ENCODE assay signal across 27 cellular contexts in the genomic region with DNA sequence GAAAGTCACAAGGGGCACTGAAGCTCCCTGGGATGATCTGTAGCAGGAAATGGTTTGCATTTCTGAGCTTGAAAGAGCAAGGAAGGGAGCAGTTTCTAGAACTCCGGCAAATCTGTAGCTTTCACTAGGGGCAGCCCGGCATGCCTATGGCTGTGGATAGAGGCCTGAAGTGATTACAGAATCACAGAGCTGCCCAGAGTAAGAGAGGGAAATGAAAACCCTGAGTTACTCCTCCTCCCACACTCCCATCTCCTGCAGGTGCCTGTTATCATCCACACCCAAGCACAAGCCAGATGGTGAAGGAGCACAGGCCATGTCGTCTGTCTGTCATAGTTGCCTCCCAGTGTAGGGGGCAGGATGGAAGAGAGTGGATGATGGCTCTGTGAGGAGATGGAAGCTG. TPM values are rescaled to one million over a fixed set of nuclear protein-coding genes. Genes with fewer than 3 reads are reported as not detected.
A peak's percentile ranks its signal among the peaks of the same experiment; 100 is the strongest.
DNase-seq lines count a peak whose midpoint lies in the region; ATAC-seq, FAIRE-seq and TF ChIP-seq lines count a peak whose summit lies in the region.
"Had no signal": no experiment of that assay in that cellular context is flagged by ENCODE, and none has a peak within 500 bp of the region (broad histone marks: within the 10 kb centered on the region; RNA-seq: fewer than 3 reads in every experiment).

No MANE protein-coding gene starts in this region.

- H3K79me2 ChIP-seq in GM23338 (replicated peaks; ENCODE audit: insufficient read depth) (no peaks in the 10 kb centered on the region), OCI-LY3 (ENCODE audit: low read length) (no peaks in the 10 kb centered on the region)
- H3K79me2 ChIP-seq: parathyroid adenoma had no signal

- 0 out of 2 replicates have a peak, but pooled peaks cover 4% of the 10 kb centered on the region for H3K27me3 ChIP-seq in GM23338 (ENCODE audit: insufficient read depth)
- H3K27me3 ChIP-seq in OCI-LY3 (ENCODE audit: low read depth, low read length), result no peaks in the 10 kb centered on the region
- H3K27me3 ChIP-seq in small intestine (ENCODE audit: control insufficient read depth in 2 of 2, insufficient read depth in 2 of 2, low read length in 2 of 2), result no peaks in the 10 kb centered on the region
- peaks cover 0 to 12% of the 10 kb centered on the region in 2 donors for H3K27me3 ChIP-seq in left lung
- H3K27me3 ChIP-seq in Caco-2 (replicated peaks; ENCODE audit: control insufficient read depth, insufficient read depth, low read length), result no peaks in the 10 kb centered on the region
- H3K27me3 ChIP-seq: body of pancreas, MG63, right atrium auricular region, upper lobe of left lung had no signal

- 31 to 63% (median 50%) methylated on average over 2 to 3 of the region's 3 CpGs for WGBS in small intestine, 3 donors

- H3K9me3 ChIP-seq in OCI-LY3 (ENCODE audit: insufficient read depth, low read length) (no peaks in the 10 kb centered on the region), small intestine (ENCODE audit: control insufficient read depth, low read depth) (no peaks in the 10 kb centered on the region), left lung (no peaks in the 10 kb centered on the region), Caco-2 (no peaks in the 10 kb centered on the region)
- H3K9me3 ChIP-seq: body of pancreas, MG63, right atrium auricular region, upper lobe of left lung had no signal

- no peaks in the 10 kb centered on the region; the same call in 2 of the 3 replicates for H3K36me3 Mint-ChIP-seq in GM23338 (ENCODE audit: low read depth)
- H3K36me3 Mint-ChIP-seq in Caco-2 (ENCODE audit: insufficient read depth, unreplicated experiment), result no peaks in the 10 kb centered on the region

- peaks cover 30% of the 10 kb centered on the region for H3K27me3 Mint-ChIP-seq in GM23338 (ENCODE audit: insufficient read depth, low read depth, poor library complexity)
- peaks cover 6% of the 10 kb centered on the region for H3K27me3 Mint-ChIP-seq in Caco-2 (ENCODE audit: insufficient read depth, unreplicated experiment)
- H3K27me3 Mint-ChIP-seq: activated CD4-positive, alpha-beta T cell treated with anti-CD3 and anti-CD28 coated beads for 36 hours had no signal

- H3K36me3 ChIP-seq in GM23338 (ENCODE audit: insufficient read depth) (no peaks in the 10 kb centered on the region), OCI-LY3 (replicated peaks; ENCODE audit: low read depth, low read length) (no peaks in the 10 kb centered on the region), small intestine (ENCODE audit: control insufficient read depth in 2 of 2, insufficient read depth in 2 of 2, low read length in 2 of 2) (no peaks in the 10 kb centered on the region), left lung (no peaks in the 10 kb centered on the region), Caco-2 (ENCODE audit: control insufficient read depth, insufficient read depth, low read length) (no peaks in the 10 kb centered on the region)
- H3K36me3 ChIP-seq: MG63, right atrium auricular region, upper lobe of left lung had no signal

- H3K4me1 ChIP-seq in GM23338 (ENCODE audit: insufficient read depth) (peaks cover 41% of the 10 kb centered on the region), OCI-LY3 (ENCODE audit: low read length) (peaks cover 19% of the 10 kb centered on the region), small intestine (ENCODE audit: control insufficient read depth in 2 of 2, insufficient read depth in 1 of 2, low read depth in 1 of 2, low read length in 1 of 2) (no peaks in the 10 kb centered on the region), left lung (peaks cover 0 to 6% of the 10 kb centered on the region in 2 donors), Caco-2 (no peaks in the 10 kb centered on the region)
- H3K4me1 ChIP-seq: body of pancreas, parathyroid adenoma had no signal

- DNase-seq in GM23338 (ENCODE audit: low spot score) (peak; percentile 34), ecto neural progenitor cell (ENCODE audit: low spot score) (peak; percentile 28), small intestine (peak; percentile 24), left lung (no peak), Caco-2 (no peak), HTR-8/SVneo (ENCODE audit: insufficient read length, low spot score) (no peak)
- DNase-seq: activated CD4-positive, alpha-beta T cell treated with anti-CD3 and anti-CD28 coated beads for 36 hours; activated naive CD4-positive, alpha-beta T cell; activated T-cell treated with anti-CD3 and anti-CD28 coated beads, Interleukin-2, amount 50 U/mL, for 4 hours; body of pancreas; cerebellar nuclear complex; DND-41; KG1; MG63; NCI-H2081; NCI-H345; T-helper 17 cell; upper lobe of left lung had no signal

- H3K9me3 Mint-ChIP-seq in GM23338 (peaks cover 3% of the 10 kb centered on the region; the same call in 2 of the 3 replicates), Caco-2 (ENCODE audit: unreplicated experiment) (no peaks in the 10 kb centered on the region)
- H3K9me3 Mint-ChIP-seq: activated T-cell treated with anti-CD3 and anti-CD28 coated beads, Interleukin-2, amount 50 U/mL, for 4 hours; memory B cell; neural crest cell had no signal

- POLR2A ChIA-PET in Caco-2 (lab: Charles Lee), result no interaction called here

- H3K4me3 ChIP-seq in GM23338 (no peak overlapping the region), OCI-LY3 (ENCODE audit: low read length) (no peak overlapping the region), small intestine (ENCODE audit: low read depth in 1 of 2, low read length in 2 of 2) (no peak overlapping the region), left lung (no peak overlapping the region), Caco-2 (ENCODE audit: low read depth, low read length) (no peak overlapping the region)
- H3K4me3 ChIP-seq: body of pancreas, GM12878, MG63, right atrium auricular region, upper lobe of left lung had no signal

- ATAC-seq in GM23338 (no peak), left lung (no peak)
- ATAC-seq: activated CD4-positive, alpha-beta T cell treated with anti-CD3 and anti-CD28 coated beads for 36 hours; activated T-cell treated with anti-CD3 and anti-CD28 coated beads, Interleukin-2, amount 50 U/mL, for 4 hours; body of pancreas; GM12878; SK-N-SH treated with all-trans-retinoic acid at 6 μM for 48 hours; T-helper 17 cell had no signal

- H3K27ac Mint-ChIP-seq in GM23338 (peak overlapping the region; percentile 62), Caco-2 (ENCODE audit: unreplicated experiment) (no peak overlapping the region)
- H3K27ac Mint-ChIP-seq: activated CD4-positive, alpha-beta T cell treated with anti-CD3 and anti-CD28 coated beads for 36 hours; memory B cell had no signal

- no peaks in the 10 kb centered on the region for H3F3A ChIP-seq in GM23338 (replicated peaks; ENCODE audit: low read depth)

- no peak for TF ChIP-seq CTCF in GM23338 (conservative IDR thresholded peaks at IDR 0.05; ENCODE audit: low read depth in 2 of 2)
- TF ChIP-seq CTCF in OCI-LY3 (IDR thresholded peaks at IDR 0.05; ENCODE audit: low read depth, low read length), result no peak
- TF ChIP-seq CTCF in left lung (IDR thresholded peaks at IDR 0.05), result no peak
- no peak for TF ChIP-seq CTCF in Caco-2 (IDR thresholded peaks at IDR 0.05; ENCODE audit: insufficient read depth in 1 of 2, low read depth in 1 of 2, low read length in 1 of 2, severe bottlenecking in 1 of 2, unreplicated experiment in 1 of 2)

- H3K4me1 Mint-ChIP-seq in GM23338, result peaks cover 56% of the 10 kb centered on the region
- H3K4me1 Mint-ChIP-seq in Caco-2 (ENCODE audit: low read depth, unreplicated experiment), result no peaks in the 10 kb centered on the region
- H3K4me1 Mint-ChIP-seq: memory B cell had no signal

- peaks cover 12% of the 10 kb centered on the region for H3K9me2 ChIP-seq in GM23338 (ENCODE audit: insufficient read depth)

- intact Hi-C loops in left lung (cut with DNase I), result no loop called here
- intact Hi-C loops in Caco-2 (cut with micrococcal nuclease; ENCODE audit: unreplicated experiment), result no loop called here

- FAIRE-seq in small intestine (lab: Jason Lieb, UNC) (no peak), HTR-8/SVneo (lab: Jason Lieb, UNC) (no peak)
- FAIRE-seq: GM12878, H54 had no signal

- no TSS peak for BruUV-seq in Caco-2 (replicated peaks; lab: Mats Ljungman, UMichigan)

- H2AFZ ChIP-seq in GM23338 (no peak overlapping the region), OCI-LY3 (ENCODE audit: low read depth, low read length) (0 out of 2 replicates have a peak overlapping the region, but pooled peaks have one; percentile 30)
- H2AFZ ChIP-seq: parathyroid adenoma had no signal

- no peaks in the 10 kb centered on the region for H4K20me1 ChIP-seq in GM23338 (replicated peaks; ENCODE audit: insufficient read depth)
- no peaks in the 10 kb centered on the region for H4K20me1 ChIP-seq in OCI-LY3 (ENCODE audit: insufficient read depth, low read length)

- H3K4me2 ChIP-seq in GM23338, result peak overlapping the region; percentile 13
- H3K4me2 ChIP-seq in OCI-LY3 (ENCODE audit: low read length), result no peak overlapping the region

- H3K9ac ChIP-seq in OCI-LY3 (ENCODE audit: low read length), result no peak overlapping the region
- H3K9ac ChIP-seq: parathyroid adenoma had no signal

- CTCF ChIA-PET in Caco-2 (lab: Charles Lee), result no interaction called here

- H3K4me3 Mint-ChIP-seq in GM23338, result no peak overlapping the region; the same call in 2 of the 3 replicates
- H3K4me3 Mint-ChIP-seq in Caco-2 (ENCODE audit: unreplicated experiment), result no peak overlapping the region
- H3K4me3 Mint-ChIP-seq: activated CD4-positive, alpha-beta T cell treated with anti-CD3 and anti-CD28 coated beads for 36 hours; activated T-cell treated with anti-CD3 and anti-CD28 coated beads, Interleukin-2, amount 50 U/mL, for 4 hours; memory B cell; T-helper 17 cell had no signal

- H3K27ac ChIP-seq in GM23338 (ENCODE audit: low read depth), result peak overlapping the region; percentile 86
- no peak overlapping the region for H3K27ac ChIP-seq in OCI-LY3 (ENCODE audit: low read length)
- no peak overlapping the region for H3K27ac ChIP-seq in small intestine (ENCODE audit: low read depth in 1 of 2, low read length in 1 of 2)
- H3K27ac ChIP-seq in left lung, result no peak overlapping the region
- H3K27ac ChIP-seq: body of pancreas, C4-2B, parathyroid adenoma, right atrium auricular region, upper lobe of left lung had no signal

TF ChIP-seq in GM23338, 12 proteins besides CTCF, POLR2A, EP300 and RAD21 (continues in another document):
- TF ChIP-seq ZNF114 (CRISPR knock-in tag; IDR thresholded peaks at IDR 0.05) (no peak), POLR2AphosphoS5 (IDR thresholded peaks at IDR 0.05; ENCODE audit: low read depth) (no peak)

RNA-seq across cellular contexts. Expression of gene HLA-F, which starts 37.1 kb away (rescaled TPM):
- total RNA-seq in GM23338 (2014; rRNA removed; shearing (Covaris generic)), result 4.4 and 4.8 TPM in 2 replicates
- polyA plus RNA-seq in GM23338 (2016; fragmentation: Nextera tagmentation; extraction: Ambion mirVana) (10.4 and 11.6 TPM in 2 replicates), small intestine (100 to 1,000 TPM; 161 to 564 (median 244) TPM)
- total RNA-seq in left lung (100 to 1,000 TPM in 1 of 2 donors, 10 to 100 TPM in 1; 98.3 to 197 TPM), Caco-2 (2022) (4.4 and 4.7 TPM in 2 replicates)

Comparison
In these comparisons a context has a peak if more than half of its experiments do, and no peak if none do; other contexts are left out.
1. DNase-seq: peak in GM23338 (single experiment), ecto neural progenitor cell (single experiment) and small intestine (single experiment); none in left lung (0 of 2), Caco-2 (0 of 2) and HTR-8/SVneo (single experiment).
2. RNA of gene HLA-F, which starts 37.1 kb away (total RNA-seq): 98.3 to 197 TPM in left lung; 4.4 to 4.7 TPM in Caco-2 and 4.4 to 4.8 TPM in GM23338; every median in the first group is over 10 times any median in the second.